8 cellular contexts compared by ENCODE assay signal in the genomic region with DNA sequence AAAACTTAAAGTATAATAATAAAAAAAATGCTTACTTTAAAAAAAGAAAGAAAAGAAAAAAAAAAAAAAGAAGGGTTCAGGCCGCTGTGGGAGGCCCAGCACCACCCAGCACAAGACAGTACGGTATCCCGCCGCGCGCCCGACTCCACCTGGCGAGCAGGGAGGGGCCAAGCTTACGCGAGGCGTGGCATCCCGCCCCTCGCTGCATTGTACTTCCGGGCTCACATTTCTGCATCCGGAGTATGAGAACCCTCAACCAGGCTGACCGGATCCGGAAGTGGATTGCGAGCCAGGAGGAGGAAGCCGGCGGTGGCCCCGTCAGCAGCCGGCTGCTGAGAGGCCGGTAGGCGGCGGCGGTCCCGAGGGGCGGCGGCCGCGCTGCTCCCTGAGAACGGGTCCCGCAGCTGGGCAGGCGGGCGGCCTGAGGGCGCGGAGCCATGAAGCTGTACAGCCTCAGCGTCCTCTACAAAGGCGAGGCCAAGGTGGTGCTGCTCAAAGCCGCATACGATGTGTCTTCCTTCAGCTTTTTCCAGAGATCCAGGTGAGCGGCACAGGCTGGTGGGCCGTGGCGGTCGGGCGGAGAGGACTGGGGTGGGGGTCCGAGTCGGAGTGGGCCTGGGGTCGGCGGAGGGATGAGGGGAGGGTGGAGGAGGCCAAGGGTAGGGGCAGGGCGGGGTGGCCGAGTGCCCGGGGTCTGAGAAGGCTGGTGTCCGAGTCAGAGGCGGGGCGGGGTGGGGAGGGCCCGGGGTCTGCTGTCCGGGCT. TPM values are rescaled to one million over a fixed set of nuclear protein-coding genes. Genes with fewer than 3 reads are reported as not detected.
A peak's percentile ranks its signal among the peaks of the same experiment; 100 is the strongest.
DNase-seq lines count a peak whose midpoint lies in the region; ATAC-seq and TF ChIP-seq lines count a peak whose summit lies in the region.

TSS of gene YKT6 (plus strand) at position 280 of the 763 bp plus-strand sequence. CDS start at position 438, 158 bp downstream.

- no peaks in the 10 kb centered on the region for H3K9me3 ChIP-seq in OCI-LY3 (ENCODE audit: insufficient read depth, low read length)
- H3K9me3 ChIP-seq in mononuclear cell (ENCODE audit: low read depth, low read length), result no peaks in the 10 kb centered on the region

- peaks cover 8% of the 10 kb centered on the region for H4K20me1 ChIP-seq in OCI-LY3 (ENCODE audit: insufficient read depth, low read length)

- H2AFZ ChIP-seq in OCI-LY3 (ENCODE audit: low read depth, low read length), result no peak within 1 kb of the TSS

- DNase-seq in DMS114 treated with DMSO at 0.1 percent for 48 hours (lab: John Stamatoyannopoulos, UW; ENCODE audit: unreplicated experiment) (peak; percentile 94), HuH-7.5 (ENCODE audit: low spot score) (peak; percentile 98), activated T-cell treated with anti-CD3 and anti-CD28 coated beads for 1 hour (ENCODE audit: low read depth) (peak; percentile 87), epithelial cell of esophagus (ENCODE audit: low read depth) (peak; percentile 98)
- DNase-seq in stimulated activated CD8-positive, alpha-beta memory T cell treated with anti-CD3 and anti-CD28 coated beads, Interleukin-4, amount 100 ng/mL, for 1 hour (ENCODE audit: low read depth in 2 of 2, low spot score in 1 of 2), result peak; percentile 81 to 86

- H3K4me3 ChIP-seq in OCI-LY3 (ENCODE audit: low read length) (peak within 1 kb of the TSS; percentile 98), epithelial cell of esophagus (ENCODE audit: low read length) (peak within 1 kb of the TSS; percentile 63), mononuclear cell (ENCODE audit: low read length) (peak within 1 kb of the TSS; percentile 89)

- TF ChIP-seq CTCF in OCI-LY3 (IDR thresholded peaks at IDR 0.05; ENCODE audit: low read depth, low read length), result peak; percentile 38
- peak; percentile 40 for TF ChIP-seq CTCF in epithelial cell of esophagus (IDR thresholded peaks at IDR 0.05; ENCODE audit: insufficient read depth, low read depth, low read length, missing control alignments)

- H3K36me3 ChIP-seq in OCI-LY3 (replicated peaks; ENCODE audit: low read depth, low read length), result peaks cover 18% of the 10 kb centered on the region

- peaks cover 37% of the 10 kb centered on the region for H3K79me2 ChIP-seq in OCI-LY3 (ENCODE audit: low read length)

- H3K4me1 ChIP-seq in OCI-LY3 (ENCODE audit: low read length), result peaks cover 14% of the 10 kb centered on the region; the same call in 1 of the 2 replicates
- peaks cover 15% of the 10 kb centered on the region for H3K4me1 ChIP-seq in mononuclear cell (ENCODE audit: insufficient read depth, low read length)

- H3K27me3 ChIP-seq in OCI-LY3 (ENCODE audit: low read depth, low read length) (0 out of 2 replicates have a peak, but pooled peaks cover 2% of the 10 kb centered on the region), mononuclear cell (ENCODE audit: insufficient read depth, low read length) (peaks cover 7% of the 10 kb centered on the region)

- peak within 1 kb of the TSS; percentile 27; the same call in 1 of the 2 replicates for H3K27ac ChIP-seq in OCI-LY3 (ENCODE audit: low read length)

- H3K4me2 ChIP-seq in OCI-LY3 (ENCODE audit: low read length), result peak within 1 kb of the TSS; percentile 85

- peak; percentile 98 for ATAC-seq in GM21526 (IDR thresholded peaks at IDR 0.05; ENCODE audit: low FRiP score, unreplicated experiment)

- H3K9ac ChIP-seq in OCI-LY3 (ENCODE audit: low read length), result peak within 1 kb of the TSS; percentile 86

RNA-seq across cellular contexts. Expression of gene YKT6, which starts in this region (rescaled TPM):
- 39.0 TPM for total RNA-seq in mononuclear cell

Comparison
In these comparisons a context has a peak if more than half of its experiments do, and no peak if none do; other contexts are left out.
1. Peak in every context shown above with its lines: DNase-seq, ATAC-seq, H3K4me3 ChIP-seq and H3K27ac ChIP-seq.